In genomic region chr1:237640011-237640671, GRCh38 we compare ENCODE assay signal across 20 cellular contexts.
DNase-seq lines count a peak whose midpoint lies in the region; ATAC-seq and TF ChIP-seq lines count a peak whose summit lies in the region.
"Had no signal": no experiment of that assay in that cellular context is flagged by ENCODE, and none has a peak within 500 bp of the region (broad histone marks: within the 10 kb centered on the region; RNA-seq: fewer than 3 reads in every experiment).

No MANE protein-coding gene starts in this region.

- ATAC-seq in heart left ventricle (peak; percentile 72 to 89 (median 78)), GM21526 (IDR thresholded peaks at IDR 0.05; ENCODE audit: low FRiP score, unreplicated experiment) (no peak)
- ATAC-seq in stimulated activated effector memory CD8-positive, alpha-beta T cell treated with anti-CD3 and anti-CD28 coated beads, Interleukin-12 subunit alpha, Interleukin-12 subunit beta, amount 100 ng/mL, for 72 hours = peak; percentile 8
- ATAC-seq: GM12878 had no signal

- no peaks in the 10 kb centered on the region for H3K36me3 Mint-ChIP-seq in stimulated activated effector memory CD8-positive, alpha-beta T cell treated with anti-CD3 and anti-CD28 coated beads, Interleukin-12 subunit alpha, Interleukin-12 subunit beta, amount 100 ng/mL, for 72 hours
- H3K36me3 Mint-ChIP-seq: CD4-positive, CD25-positive, alpha-beta regulatory T cell; CD8-positive, alpha-beta memory T cell had no signal

- H3K4me1 ChIP-seq in heart left ventricle (peaks cover 0 to 27% (median 3%) of the 10 kb centered on the region in 12 donors), left ventricle myocardium inferior (peaks cover 47% of the 10 kb centered on the region)
- H3K4me1 ChIP-seq: BE2C, HAP-1 had no signal

- peaks cover 0 to 97% (median 19%) of the 10 kb centered on the region in 9 donors for H3K36me3 ChIP-seq in heart left ventricle
- peaks cover 42% of the 10 kb centered on the region for H3K36me3 ChIP-seq in left ventricle myocardium inferior
- H3K36me3 ChIP-seq: BE2C, HAP-1 had no signal

- TF ChIP-seq CTCF in heart left ventricle (IDR thresholded peaks at IDR 0.05) = no peak
- no peak for TF ChIP-seq CTCF in left ventricle myocardium inferior (IDR thresholded peaks at IDR 0.05; ENCODE audit: borderline replicate concordance)

- H3K4me3 Mint-ChIP-seq in stimulated activated effector memory CD8-positive, alpha-beta T cell treated with anti-CD3 and anti-CD28 coated beads, Interleukin-12 subunit alpha, Interleukin-12 subunit beta, amount 100 ng/mL, for 72 hours = no peak overlapping the region
- H3K4me3 Mint-ChIP-seq: CD4-positive, CD25-positive, alpha-beta regulatory T cell; CD8-positive, alpha-beta memory T cell had no signal

- H3K9me3 Mint-ChIP-seq in stimulated activated effector memory CD8-positive, alpha-beta T cell treated with anti-CD3 and anti-CD28 coated beads, Interleukin-12 subunit alpha, Interleukin-12 subunit beta, amount 100 ng/mL, for 72 hours = no peaks in the 10 kb centered on the region

- H3K27ac ChIP-seq in heart left ventricle = peak overlapping the region in 6 of 12 donors; percentile 23 to 68 (median 50)
- peak overlapping the region; percentile 53 for H3K27ac ChIP-seq in left ventricle myocardium inferior (replicated peaks)
- H3K27ac ChIP-seq: HL-60 had no signal

- no peaks in the 10 kb centered on the region for H3K9me3 ChIP-seq in heart left ventricle
- no peaks in the 10 kb centered on the region for H3K9me3 ChIP-seq in left ventricle myocardium inferior (replicated peaks)
- H3K9me3 ChIP-seq: BE2C, HAP-1 had no signal

- DNase-seq in heart left ventricle (no peak), left ventricle myocardium inferior (no peak), hippocampal formation (lab: John Stamatoyannopoulos, UW) (no peak), NOMO-1 treated with dmso at 0.1 percent for 144 hours (lab: John Stamatoyannopoulos, UW; ENCODE audit: unreplicated experiment) (no peak), NOMO-1 treated with DMSO at 0.1 percent for 48 hours (lab: John Stamatoyannopoulos, UW; ENCODE audit: unreplicated experiment) (no peak)
- no peak for DNase-seq in stimulated activated effector memory CD8-positive, alpha-beta T cell treated with anti-CD3 and anti-CD28 coated beads, Interleukin-12 subunit alpha, Interleukin-12 subunit beta, amount 100 ng/mL, for 72 hours (ENCODE audit: low spot score in 2 of 2)
- DNase-seq: ACHN; BE2C; C1 segment of cervical spinal cord; CD4-positive, CD25-positive, alpha-beta regulatory T cell; CD8-positive, alpha-beta memory T cell; COR-L47; DMS 273 treated with DMSO at 0.1 percent for 48 hours; DMS53; DND-41; EL had no signal

- no peak overlapping the region for H3K27ac Mint-ChIP-seq in stimulated activated effector memory CD8-positive, alpha-beta T cell treated with anti-CD3 and anti-CD28 coated beads, Interleukin-12 subunit alpha, Interleukin-12 subunit beta, amount 100 ng/mL, for 72 hours
- H3K27ac Mint-ChIP-seq: CD4-positive, CD25-positive, alpha-beta regulatory T cell; CD8-positive, alpha-beta memory T cell had no signal

- no peaks in the 10 kb centered on the region for H3K4me1 Mint-ChIP-seq in stimulated activated effector memory CD8-positive, alpha-beta T cell treated with anti-CD3 and anti-CD28 coated beads, Interleukin-12 subunit alpha, Interleukin-12 subunit beta, amount 100 ng/mL, for 72 hours
- H3K4me1 Mint-ChIP-seq: CD4-positive, CD25-positive, alpha-beta regulatory T cell; CD8-positive, alpha-beta memory T cell had no signal

- WGBS in heart left ventricle, 4 donors = 33 to 53% (median 48%) methylated on average over 2 of the region's 2 CpGs

- no peak for TF ChIP-seq POLR2A in heart left ventricle (IDR thresholded peaks at IDR 0.05)

- H3K27me3 ChIP-seq in heart left ventricle = no peaks in the 10 kb centered on the region
- no peaks in the 10 kb centered on the region for H3K27me3 ChIP-seq in left ventricle myocardium inferior (ENCODE audit: low read depth)
- H3K27me3 ChIP-seq: BE2C had no signal

- intact Hi-C loops in heart left ventricle (cut with DNase I) (no loop called here), left ventricle myocardium inferior (cut with micrococcal nuclease) (no loop called here)

- no peak overlapping the region for H3K4me3 ChIP-seq in heart left ventricle
- no peak overlapping the region for H3K4me3 ChIP-seq in left ventricle myocardium inferior
- H3K4me3 ChIP-seq: GM12878, HAP-1 had no signal
